ENCODE assay signal across 29 cellular contexts in genomic region chr1:231656741-231657140, GRCh38.
"Had no signal": no experiment of that assay in that cellular context is flagged by ENCODE, and none has a peak within 500 bp of the region (broad histone marks: within the 10 kb centered on the region; RNA-seq: fewer than 3 reads in every experiment).

No MANE protein-coding gene starts in this region.

- H3K4me1 ChIP-seq: testis, thyroid gland, tibial artery, upper lobe of left lung, upper lobe of right lung, uterus, vagina had no signal

- H3K4me3 Mint-ChIP-seq: stimulated activated effector memory CD8-positive, alpha-beta T cell treated with anti-CD3 and anti-CD28 coated beads, Interleukin-12 subunit alpha, Interleukin-12 subunit beta, amount 100 ng/mL, for 72 hours; stimulated activated memory B cell treated with anti-CD40 and anti-IgM and Interleukin-4, amounts not matched to agents 10 μg/mL and 1 μg/mL and 100 μg/mL, for 72 hours; stimulated activated naive B cell treated with anti-CD40 and anti-IgM and Interleukin-4, amounts not matched to agents 10 μg/mL and 1 μg/mL and 100 μg/mL, for 72 hours; stimulated activated naive CD8-positive, alpha-beta T cell treated with anti-CD3 and anti-CD28 coated beads, Interleukin-15, amount 100 ng/mL, for 72 hours; stimulated activated naive CD8-positive, alpha-beta T cell treated with anti-CD3 and anti-CD28 coated beads, Interleukin-15, Interleukin-2, amounts not matched to agents 100 ng/mL and 50 ng/mL, for 24 hours; type B pancreatic cell had no signal

- ATAC-seq: stimulated activated effector memory CD8-positive, alpha-beta T cell treated with anti-CD3 and anti-CD28 coated beads, Interleukin-12 subunit alpha, Interleukin-12 subunit beta, amount 100 ng/mL, for 72 hours; stimulated activated memory B cell treated with anti-CD40 and anti-IgM and Interleukin-4, amounts not matched to agents 10 μg/mL and 1 μg/mL and 100 μg/mL, for 72 hours; stimulated activated naive B cell treated with anti-CD40 and anti-IgM and Interleukin-4, amounts not matched to agents 10 μg/mL and 1 μg/mL and 100 μg/mL, for 72 hours; stimulated activated naive CD8-positive, alpha-beta T cell treated with anti-CD3 and anti-CD28 coated beads, Interleukin-15, amount 100 ng/mL, for 72 hours; stimulated activated naive CD8-positive, alpha-beta T cell treated with anti-CD3 and anti-CD28 coated beads, Interleukin-15, Interleukin-2, amounts not matched to agents 100 U/mL and 50 U/mL, for 24 hours; upper lobe of right lung had no signal

- H3K27me3 Mint-ChIP-seq: stimulated activated naive CD8-positive, alpha-beta T cell treated with anti-CD3 and anti-CD28 coated beads, Interleukin-15, amount 100 ng/mL, for 72 hours; stimulated activated naive CD8-positive, alpha-beta T cell treated with anti-CD3 and anti-CD28 coated beads, Interleukin-15, Interleukin-2, amounts not matched to agents 100 ng/mL and 50 ng/mL, for 24 hours had no signal

- H3K36me3 ChIP-seq: stomach, suprapubic skin, thoracic aorta, thyroid gland, tibial artery, transverse colon, upper lobe of left lung, upper lobe of right lung, uterus, vagina had no signal

- H3K27ac ChIP-seq: stomach, suprapubic skin, testis, thoracic aorta, thyroid gland, tibial artery, tibial nerve, transverse colon, upper lobe of left lung, upper lobe of right lung, uterus, vagina had no signal

- H3K27ac Mint-ChIP-seq: stimulated activated effector memory CD8-positive, alpha-beta T cell treated with anti-CD3 and anti-CD28 coated beads, Interleukin-12 subunit alpha, Interleukin-12 subunit beta, amount 100 ng/mL, for 72 hours; stimulated activated memory B cell treated with anti-CD40 and anti-IgM and Interleukin-4, amounts not matched to agents 10 μg/mL and 1 μg/mL and 100 μg/mL, for 72 hours; stimulated activated naive B cell treated with anti-CD40 and anti-IgM and Interleukin-4, amounts not matched to agents 10 μg/mL and 1 μg/mL and 100 μg/mL, for 72 hours; stimulated activated naive CD8-positive, alpha-beta T cell treated with anti-CD3 and anti-CD28 coated beads, Interleukin-15, amount 100 ng/mL, for 72 hours; stimulated activated naive CD8-positive, alpha-beta T cell treated with anti-CD3 and anti-CD28 coated beads, Interleukin-15, Interleukin-2, amounts not matched to agents 100 ng/mL and 50 ng/mL, for 24 hours; type B pancreatic cell had no signal

- DNase-seq: stimulated activated CD4-positive, alpha-beta T cell treated with anti-CD3 and anti-CD28 coated beads, Interleukin-2, amount 100 ng/mL, for 48 hours; stimulated activated CD4-positive, alpha-beta T cell treated with anti-CD3 and anti-CD28 coated beads, Interleukin-4, amount 100 ng/mL, for 1 hour; stimulated activated CD4-positive, alpha-beta T cell treated with anti-CD3 and anti-CD28 coated beads, Interleukin-4, amount 100 ng/mL, for 24 hours; stimulated activated CD4-positive, alpha-beta T cell treated with anti-CD3 and anti-CD28 coated beads, Interleukin-4, amount 100 ng/mL, for 4 hours; stimulated activated CD8-positive, alpha-beta memory T cell treated with anti-CD3 and anti-CD28 coated beads, Interleukin-4, amount 100 ng/mL, for 48 hours; stimulated activated naive B cell treated with anti-CD40 and anti-IgM and Interleukin-4, amounts not matched to agents 10 μg/mL and 1 μg/mL and 100 μg/mL, for 72 hours; stimulated activated naive CD4-positive, alpha-beta T cell; stimulated activated naive CD4-positive, alpha-beta T cell treated with Interleukin-2 at 50 U/mL for 16 hours; stimulated activated naive CD8-positive, alpha-beta T cell treated with anti-CD3 and anti-CD28 coated beads, Interleukin-15, amount 100 ng/mL, for 72 hours; stimulated activated naive CD8-positive, alpha-beta T cell treated with anti-CD3 and anti-CD28 coated beads, Interleukin-15, Interleukin-2, amounts not matched to agents 100 U/mL and 50 U/mL, for 24 hours; stomach; substantia nigra; testis; thyroid gland; tibial artery; transverse colon; trophoblast cell; upper lobe of left lung; upper lobe of right lung; uterus had no signal

- H3K36me3 Mint-ChIP-seq: stimulated activated effector memory CD8-positive, alpha-beta T cell treated with anti-CD3 and anti-CD28 coated beads, Interleukin-12 subunit alpha, Interleukin-12 subunit beta, amount 100 ng/mL, for 72 hours; type B pancreatic cell had no signal

- FAIRE-seq: urothelium cell line had no signal

- H3K27me3 ChIP-seq: stomach, suprapubic skin, testis, thyroid gland, tibial artery, tibial nerve, transverse colon, upper lobe of left lung, upper lobe of right lung, uterus, vagina had no signal

- H3K9me3 ChIP-seq: suprapubic skin, testis, thoracic aorta, thyroid gland, tibial artery, transverse colon, upper lobe of left lung, upper lobe of right lung, uterus, vagina had no signal

- H3K4me3 ChIP-seq: stomach, suprapubic skin, testis, thoracic aorta, thyroid gland, tibial artery, tibial nerve, transverse colon, upper lobe of left lung, upper lobe of right lung, uterus, vagina had no signal
